Comparison of ENCODE assay signal across 6 cellular contexts in genomic region chr11:33986597-33987501, GRCh38.
DNase-seq lines count a peak whose midpoint lies in the region; ATAC-seq, FAIRE-seq and TF ChIP-seq lines count a peak whose summit lies in the region.
"Not testable (repeated sequence)": the region's sequence is repeated elsewhere in the genome, so short reads cannot be mapped to it uniquely, and the experiment has no call there.

No MANE protein-coding gene starts in this region.

- POLR2A ChIA-PET in A673 (lab: Charles Lee; ENCODE audit: low non-redundant PET): not testable (repeated sequence)
- POLR2A ChIA-PET in K562 (lab: Yijun Ruan, JAX): interaction anchor here (0.9 to 1.2 kb wide), 6 partner anchors 117 to 178 kb away, joined by 3 to 6 read pairs (median 3); no protein-coding TSS in a partner anchor

- BruUV-seq in A673 (replicated peaks; lab: Mats Ljungman, UMichigan); K562 (replicated peaks; lab: Mats Ljungman, UMichigan): not testable (repeated sequence)

- in situ Hi-C loops in K562 (cut with MboI): not testable (repeated sequence)

- not testable (repeated sequence) for H3K4me3 ChIP-seq in A673 (ENCODE audit: low read depth, low read length, poor library complexity, severe bottlenecking); SK-N-MC; K562; fibroblast of pulmonary artery (replicated peaks; ENCODE audit: low read depth, low read length)

- intact Hi-C loops in A673 (cut with micrococcal nuclease; ENCODE audit: unreplicated experiment): loop anchor here (5.0 kb wide), 1 partner anchor 505 kb away; no protein-coding TSS in a partner anchor
- intact Hi-C loops in K562 (cut with micrococcal nuclease): not testable (repeated sequence)

- TF ChIP-seq RAD21 in K562 (CRISPR knock-in tag; conservative IDR thresholded peaks at IDR 0.05 in 1 of 2, IDR thresholded peaks at IDR 0.05 in 1 of 2): not testable (repeated sequence)

- not testable (repeated sequence) for H3K27me3 Mint-ChIP-seq in nephron (ENCODE audit: low read depth)

- H3K27ac Mint-ChIP-seq in nephron: peak overlapping the region in 2 of 3 experiments; percentile 67 to 87

- H3K27me3 ChIP-seq in A673 (replicated peaks; ENCODE audit: insufficient read depth, low read depth, low read length, poor library complexity); K562 (ENCODE audit: control insufficient read depth in 2 of 2, insufficient read depth in 2 of 2, low read length in 2 of 2): not testable (repeated sequence)

- TF ChIP-seq EP300 in K562 (IDR thresholded peaks at IDR 0.05; ENCODE audit: low read length): not testable (repeated sequence)

- H3K4me3 Mint-ChIP-seq in nephron: not testable (repeated sequence)

- not testable (repeated sequence) for H4K20me1 ChIP-seq in K562 (replicated peaks; ENCODE audit: control insufficient read depth, insufficient read depth, low read length)

- peak; percentile 51 for ATAC-seq in K562

- H3K9me1 ChIP-seq in K562 (ENCODE audit: control insufficient read depth, insufficient read depth, low read length): not testable (repeated sequence)

- H3K4me2 ChIP-seq in K562 (ENCODE audit: insufficient read depth, low read length): not testable (repeated sequence)

- CTCF ChIA-PET in A673 (lab: Charles Lee): interaction anchor here (0.6 to 2.4 kb wide), 10 partner anchors 8 to 178 kb away, joined by 3 to 41 read pairs (median 8); no protein-coding TSS in a partner anchor
- CTCF ChIA-PET in K562 (lab: Yijun Ruan, JAX; ENCODE audit: low intra/inter-chr PET ratio): interaction anchor here (0.6 to 1.8 kb wide), 7 partner anchors 10 to 413 kb away, joined by 3 to 9 read pairs (median 5); no protein-coding TSS in a partner anchor

- H3K4me1 Mint-ChIP-seq in nephron: not testable (repeated sequence)

- DNase-seq in A673 (ENCODE audit: low spot score); K562 (ENCODE audit: extremely low read depth in 1 of 4, low spot score in 3 of 4): not testable (repeated sequence)
- peak; percentile 58 for DNase-seq in SK-N-MC (ENCODE audit: low read depth, low spot score)
- peak; percentile 16 for DNase-seq in fibroblast of pulmonary artery (ENCODE audit: low read depth)
- peak; percentile 12 for DNase-seq in left kidney (ENCODE audit: low read depth, low spot score)

- not testable (repeated sequence) for H3K9me3 ChIP-seq in A673 (ENCODE audit: low read depth, low read length, poor library complexity, severe bottlenecking); SK-N-MC (ENCODE audit: low read depth, low read length); K562 (replicated peaks; ENCODE audit: control insufficient read depth, insufficient read depth, low read depth, low read length)

- WGBS in K562 (ENCODE audit: insufficient coverage, low coverage, missing lambda C conversion rate): 44% methylated on average over 11 of the region's 12 CpGs

- not testable (repeated sequence) for TF ChIP-seq POLR2A in K562 (conservative IDR thresholded peaks at IDR 0.05)

- H3K4me1 ChIP-seq in A673 (ENCODE audit: insufficient read depth, low read length, poor library complexity, severe bottlenecking): peaks cover 17% of the 10 kb centered on the region
- not testable (repeated sequence) for H3K4me1 ChIP-seq in K562 (replicated peaks in 1 of 2; ENCODE audit: control insufficient read depth in 2 of 2, insufficient read depth in 2 of 2, low read length in 2 of 2)

- H2AFZ ChIP-seq in K562 (ENCODE audit: low read depth, low read length): peak overlapping the region; percentile 89

- H3K79me2 ChIP-seq in K562 (ENCODE audit: control insufficient read depth, insufficient read depth, low read length): not testable (repeated sequence)

- not testable (repeated sequence) for H3K36me3 Mint-ChIP-seq in nephron (ENCODE audit: low read depth)

- H3K27ac ChIP-seq in A673 (ENCODE audit: low read depth, low read length, poor library complexity, severe bottlenecking) (peak overlapping the region; percentile 64), SK-N-MC (peak overlapping the region; percentile 97), K562 (ENCODE audit: extremely low read depth, low read depth, low read length) (peak overlapping the region; percentile 62)

- not testable (repeated sequence) for H3K9me3 Mint-ChIP-seq in nephron

- not testable (repeated sequence) for H3K36me3 ChIP-seq in A673 (ENCODE audit: insufficient read depth, low read length, poor library complexity, severe bottlenecking); SK-N-MC (ENCODE audit: insufficient read depth, low read length); K562 (ENCODE audit: control insufficient read depth, insufficient read depth, low read length)

- TF ChIP-seq CTCF in A673 (conservative IDR thresholded peaks at IDR 0.05; ENCODE audit: low read depth, low read length); K562 (IDR thresholded peaks at IDR 0.05 in 2 of 3, conservative IDR thresholded peaks at IDR 0.05 in 1 of 3; ENCODE audit: insufficient read depth in 2 of 3, low read depth in 1 of 3, low read length in 3 of 3); fibroblast of pulmonary artery (IDR thresholded peaks at IDR 0.05; ENCODE audit: low read length, missing control alignments); nephron (IDR thresholded peaks at IDR 0.05; ENCODE audit: unreplicated experiment in 3 of 3): not testable (repeated sequence)

- not testable (repeated sequence) for H3K9ac ChIP-seq in SK-N-MC (ENCODE audit: insufficient read length)
- peak overlapping the region in 1 of 2 experiments; percentile 43; a peak in 2 of 4 replicates for H3K9ac ChIP-seq in K562 (ENCODE audit: insufficient read depth in 1 of 2, low read depth in 2 of 2, low read length in 2 of 2)

- peak; percentile 44 for FAIRE-seq in K562 (lab: Jason Lieb, UNC)

TF ChIP-seq in K562, 482 proteins besides CTCF, POLR2A, EP300 and RAD21 (continues in another document):
- TF ChIP-seq CBFA2T2 (conservative IDR thresholded peaks at IDR 0.05) (peak; percentile 71), TCF3 (CRISPR knock-in tag; IDR thresholded peaks at IDR 0.05) (0 out of 2 replicates have a peak, but pooled peaks have one; percentile 8), DPF2 (IDR thresholded peaks at IDR 0.05) (peak; percentile 42; the same call in 1 of the 2 replicates), MAFG (tag; conservative IDR thresholded peaks at IDR 0.05) (peak; percentile 75), CBFA2T3 (IDR thresholded peaks at IDR 0.05) (peak; percentile 80), ZNF592 (IDR thresholded peaks at IDR 0.05) (peak; percentile 72), NFIC (IDR thresholded peaks at IDR 0.05) (0 out of 2 replicates have a peak, but pooled peaks have one; percentile 9), SMARCA4 (IDR thresholded peaks at IDR 0.05) (peak; percentile 36; the same call in 1 of the 2 replicates), SMARCE1 (IDR thresholded peaks at IDR 0.05) (peak; percentile 22; the same call in 1 of the 2 replicates), ZNF316 (IDR thresholded peaks at IDR 0.05) (peak; percentile 97), TAL1 (IDR thresholded peaks at IDR 0.05) (peak; percentile 47; the same call in 1 of the 2 replicates), ARID1B (IDR thresholded peaks at IDR 0.05) (peak; percentile 43; the same call in 1 of the 2 replicates), TRIM24 (IDR thresholded peaks at IDR 0.05) (peak in 1 of 2 experiments; percentile 22; a peak in 1 of 4 replicates), NCOR1 (IDR thresholded peaks at IDR 0.05) (peak; percentile 34; the same call in 1 of the 2 replicates), KDM1A (IDR thresholded peaks at IDR 0.05) (peak in 1 of 2 experiments; percentile 11; a peak in 1 of 4 replicates)
